ENCODE assay signal across 1 cellular context in the genomic region with DNA sequence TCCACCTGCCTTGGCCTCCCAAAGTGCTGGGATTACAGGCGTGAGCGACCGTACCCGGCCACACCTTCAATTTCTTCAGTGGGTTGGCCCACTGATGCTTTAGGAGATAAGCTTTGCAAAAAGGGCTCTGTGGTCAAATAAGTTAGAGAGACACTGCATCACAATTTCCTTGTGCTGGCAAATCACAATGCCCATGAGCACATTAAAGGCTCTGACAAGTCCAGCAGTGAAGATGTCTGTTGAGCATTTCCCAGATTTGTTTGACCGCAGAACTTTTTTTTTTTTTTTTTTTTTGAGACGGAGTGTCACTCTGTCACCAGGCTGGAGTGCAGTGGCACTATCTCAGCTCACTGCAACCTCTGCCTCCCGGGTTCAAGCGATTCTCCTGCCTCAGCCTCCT.
TF ChIP-seq lines count a peak whose summit lies in the region.

No MANE protein-coding gene starts in this region.

TF ChIP-seq in HEK293, 187 proteins besides CTCF, POLR2A, EP300 and RAD21:
- peak; percentile 97 for TF ChIP-seq ZNF239 (tag by site-specific recombination; IDR thresholded peaks at IDR 0.05)
